In genomic region chr1:172658871-172659453, GRCh38 we compare ENCODE assay signal across 11 cellular contexts. TPM values are rescaled to one million over a fixed set of nuclear protein-coding genes. Genes with fewer than 3 reads are reported as not detected.
DNase-seq lines count a peak whose midpoint lies in the region; ATAC-seq and TF ChIP-seq lines count a peak whose summit lies in the region.
"Had no signal": no experiment of that assay in that cellular context is flagged by ENCODE, and none has a peak within 500 bp of the region (broad histone marks: within the 10 kb centered on the region; RNA-seq: fewer than 3 reads in every experiment).

Gene FASLG, plus strand, starts transcription at chr1:172659103. Its CDS starts 99 bp downstream, at chr1:172659202.

- no peak for TF ChIP-seq CTCF in nephron progenitor cell (IDR thresholded peaks at IDR 0.05)

- peak within 1 kb of the TSS; percentile 93 for H3K27ac Mint-ChIP-seq in activated CD4-positive, alpha-beta T cell treated with anti-CD3 and anti-CD28 coated beads, Interleukin-2, amount 10 ng/mL, durations not matched to agents 24 days and 14 days
- H3K27ac Mint-ChIP-seq in activated naive CD8-positive, alpha-beta T cell: peak within 1 kb of the TSS; percentile 92
- H3K27ac Mint-ChIP-seq in nephron progenitor cell: no peak within 1 kb of the TSS
- H3K27ac Mint-ChIP-seq: nephron had no signal

- peaks cover 8% of the 10 kb centered on the region for H3K27me3 Mint-ChIP-seq in activated CD4-positive, alpha-beta T cell treated with anti-CD3 and anti-CD28 coated beads, Interleukin-2, amount 10 ng/mL, durations not matched to agents 24 days and 14 days
- peaks cover 3% of the 10 kb centered on the region for H3K27me3 Mint-ChIP-seq in activated naive CD8-positive, alpha-beta T cell
- H3K27me3 Mint-ChIP-seq in nephron progenitor cell (ENCODE audit: low read depth, poor library complexity): peaks cover 2% of the 10 kb centered on the region

- H3K4me1 Mint-ChIP-seq in activated CD4-positive, alpha-beta T cell treated with anti-CD3 and anti-CD28 coated beads, Interleukin-2, amount 10 ng/mL, durations not matched to agents 24 days and 14 days: peaks cover 62% of the 10 kb centered on the region
- H3K4me1 Mint-ChIP-seq in activated naive CD8-positive, alpha-beta T cell (ENCODE audit: low read depth): peaks cover 64% of the 10 kb centered on the region
- no peaks in the 10 kb centered on the region for H3K4me1 Mint-ChIP-seq in nephron progenitor cell
- H3K4me1 Mint-ChIP-seq: nephron had no signal

- intact Hi-C loops in activated CD4-positive, alpha-beta T cell treated with anti-CD3 and anti-CD28 coated beads, Interleukin-2, amount 10 ng/mL, durations not matched to agents 24 days and 14 days (cut with micrococcal nuclease): loop anchor here (1.0 to 2.0 kb wide), 5 partner anchors 12 to 126 kb away; partner anchors contain the start of gene SUCO

- peaks cover 42% of the 10 kb centered on the region for H3K36me3 Mint-ChIP-seq in activated CD4-positive, alpha-beta T cell treated with anti-CD3 and anti-CD28 coated beads, Interleukin-2, amount 10 ng/mL, durations not matched to agents 24 days and 14 days (ENCODE audit: low read depth)
- peaks cover 18% of the 10 kb centered on the region for H3K36me3 Mint-ChIP-seq in activated naive CD8-positive, alpha-beta T cell
- H3K36me3 Mint-ChIP-seq in nephron progenitor cell (ENCODE audit: low read depth): peaks cover 4% of the 10 kb centered on the region

- H3K4me3 Mint-ChIP-seq in activated CD4-positive, alpha-beta T cell treated with anti-CD3 and anti-CD28 coated beads, Interleukin-2, amount 10 ng/mL, durations not matched to agents 24 days and 14 days: peak within 1 kb of the TSS; percentile 79
- peak within 1 kb of the TSS; percentile 89 for H3K4me3 Mint-ChIP-seq in activated naive CD8-positive, alpha-beta T cell
- H3K4me3 Mint-ChIP-seq in nephron progenitor cell: no peak within 1 kb of the TSS
- H3K4me3 Mint-ChIP-seq: nephron had no signal

- peaks cover 9% of the 10 kb centered on the region for H3K9me3 Mint-ChIP-seq in activated CD4-positive, alpha-beta T cell treated with anti-CD3 and anti-CD28 coated beads, Interleukin-2, amount 10 ng/mL, durations not matched to agents 24 days and 14 days
- H3K9me3 Mint-ChIP-seq in activated naive CD8-positive, alpha-beta T cell (ENCODE audit: low read depth): peaks cover 5% of the 10 kb centered on the region
- peaks cover 5% of the 10 kb centered on the region for H3K9me3 Mint-ChIP-seq in nephron progenitor cell
- H3K9me3 Mint-ChIP-seq: nephron had no signal

- DNase-seq in CD1c-positive myeloid dendritic cell (ENCODE audit: extremely low spot score) (peak; percentile 15), COR-L47 (lab: John Stamatoyannopoulos, UW) (no peak), HCEC 1CT (no peak), nephron progenitor cell (no peak)
- DNase-seq in activated CD4-positive, alpha-beta T cell treated with anti-CD3 and anti-CD28 coated beads, Interleukin-2, amount 10 ng/mL, durations not matched to agents 24 days and 14 days: peak; percentile 83
- peak; percentile 57 to 60 for DNase-seq in stimulated activated CD4-positive, alpha-beta T cell treated with anti-CD3 and anti-CD28 coated beads, Interleukin-15, amount 100 ng/mL, for 48 hours (ENCODE audit: low read depth in 2 of 2)
- DNase-seq: GF-D8 had no signal

- ATAC-seq in HG03175 (IDR thresholded peaks at IDR 0.05; ENCODE audit: unreplicated experiment): no peak

RNA-seq across cellular contexts. Expression of gene FASLG, which starts in this region (rescaled TPM):
- 54.4 and 55.9 TPM in 2 replicates for total RNA-seq in activated CD4-positive, alpha-beta T cell treated with anti-CD3 and anti-CD28 coated beads, Interleukin-2, amount 10 ng/mL, durations not matched to agents 24 days and 14 days
- total RNA-seq: SJSA1 had no signal

Comparison
In these comparisons a context has a peak if more than half of its experiments do, and no peak if none do; other contexts are left out.
1. DNase-seq: peak in CD1c-positive myeloid dendritic cell (single experiment), activated CD4-positive, alpha-beta T cell treated with anti-CD3 and anti-CD28 coated beads, Interleukin-2, amount 10 ng/mL, durations not matched to agents 24 days and 14 days (single experiment) and stimulated activated CD4-positive, alpha-beta T cell treated with anti-CD3 and anti-CD28 coated beads, Interleukin-15, amount 100 ng/mL, for 48 hours (2 of 2); none in COR-L47 (single experiment), HCEC 1CT (single experiment) and nephron progenitor cell (single experiment).